19 cellular contexts compared by ENCODE assay signal in the genomic region with DNA sequence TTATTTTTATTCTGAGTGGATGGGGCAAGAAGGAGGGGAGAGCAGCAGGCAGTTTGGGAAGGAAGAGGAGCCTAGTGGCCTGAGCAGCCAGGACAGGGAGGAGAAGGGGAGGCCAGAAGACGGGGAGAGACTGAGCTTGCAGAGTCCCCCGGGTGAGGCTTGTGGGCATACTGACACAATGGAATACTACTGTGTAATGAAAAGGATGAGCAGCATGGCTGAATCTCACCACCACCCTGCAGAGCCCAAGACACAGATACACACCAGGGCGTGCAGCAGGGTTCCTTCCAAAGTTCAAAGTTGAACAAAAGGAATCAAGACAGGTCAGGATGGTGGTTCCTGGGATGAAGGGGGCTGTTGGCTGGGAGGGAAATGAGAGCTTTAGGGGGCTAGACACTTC. TPM values are rescaled to one million over a fixed set of nuclear protein-coding genes. Genes with fewer than 3 reads are reported as not detected.
DNase-seq lines count a peak whose midpoint lies in the region; ATAC-seq, FAIRE-seq and TF ChIP-seq lines count a peak whose summit lies in the region.
"Had no signal": no experiment of that assay in that cellular context is flagged by ENCODE, and none has a peak within 500 bp of the region (broad histone marks: within the 10 kb centered on the region; RNA-seq: fewer than 3 reads in every experiment).

No MANE protein-coding gene starts in this region.

- TF ChIP-seq RAD21 in GM12878 (IDR thresholded peaks at IDR 0.05; ENCODE audit: insufficient read depth, low read depth, low read length), result no peak

- TF ChIP-seq CTCF in PC-9 (conservative IDR thresholded peaks at IDR 0.05), result no peak
- no peak for TF ChIP-seq CTCF in GM12878 (IDR thresholded peaks at IDR 0.05 in 2 of 3, conservative IDR thresholded peaks at IDR 0.05 in 1 of 3; ENCODE audit: control insufficient read depth in 2 of 3, extremely low read depth in 1 of 3, insufficient read depth in 1 of 3, low read depth in 3 of 3, low read length in 3 of 3)
- no peak for TF ChIP-seq CTCF in GM13977 (IDR thresholded peaks at IDR 0.05; ENCODE audit: extremely low read depth, insufficient read depth, missing control alignments)
- no peak for TF ChIP-seq CTCF in stomach (IDR thresholded peaks at IDR 0.05)

- H3K27ac ChIP-seq in PC-9, result peak overlapping the region; percentile 47; the same call in 1 of the 2 replicates
- peak overlapping the region; percentile 100 for H3K27ac ChIP-seq in GM12878 (ENCODE audit: control insufficient read depth, insufficient read depth)
- H3K27ac ChIP-seq in stomach, result peak overlapping the region in 1 of 5 donors; percentile 55

- CTCF ChIA-PET in activated naive CD4-positive, alpha-beta T cell treated with anti-CD3 and anti-CD28 coated beads, Interleukin-2, amount 10 ng/mL, durations not matched to agents 7 days and 5 days (lab: Charles Lee), result interaction anchor here (7.5 to 7.7 kb wide), 3 partner anchors 9 to 18 kb away, joined by 44 to 162 read pairs (median 68); partner anchors contain the start of genes KCNN4 and SMG9
- CTCF ChIA-PET in PC-9 (lab: Charles Lee) (interaction anchor here (0.7 kb wide), 1 partner anchor 812 kb away, joined by 3 read pairs; no protein-coding TSS in a partner anchor), GM12878 (lab: Yijun Ruan, JAX) (interaction anchor here (0.8 to 20.8 kb wide), 7 partner anchors 8 to 208 kb away, joined by 3 to 324 read pairs (median 9); partner anchors contain the start of genes KCNN4 and SMG9)

- H3K4me3 ChIP-seq in PC-9 (no peak overlapping the region), GM12878 (no peak overlapping the region), stomach (no peak overlapping the region)
- H3K4me3 ChIP-seq: right atrium auricular region had no signal

- no peaks in the 10 kb centered on the region for H3K9me3 Mint-ChIP-seq in activated naive CD4-positive, alpha-beta T cell treated with anti-CD3 and anti-CD28 coated beads, Interleukin-2, amount 10 ng/mL, durations not matched to agents 7 days and 5 days
- H3K9me3 Mint-ChIP-seq in stimulated activated memory B cell treated with anti-CD40 and anti-IgM and Interleukin-4, amounts not matched to agents 10 μg/mL and 1 μg/mL and 100 μg/mL, for 72 hours, result no peaks in the 10 kb centered on the region

- H3K4me2 ChIP-seq in PC-9 (no peak overlapping the region), GM12878 (ENCODE audit: control insufficient read depth, insufficient read depth) (peak overlapping the region; percentile 86; the same call in 1 of the 2 replicates)

- peaks cover 59% of the 10 kb centered on the region for H3K4me1 ChIP-seq in PC-9 (replicated peaks; ENCODE audit: insufficient read depth)
- H3K4me1 ChIP-seq in GM12878 (ENCODE audit: control insufficient read depth, insufficient read depth, low read length), result peaks cover 70% of the 10 kb centered on the region
- H3K4me1 ChIP-seq in stomach, result peaks cover 0 to 46% (median 17%) of the 10 kb centered on the region in 4 donors

- H2AFZ ChIP-seq in PC-9 (no peak overlapping the region), GM12878 (ENCODE audit: control insufficient read depth, low read depth, low read length) (no peak overlapping the region)

- no peak for DNase-seq in activated naive CD4-positive, alpha-beta T cell treated with anti-CD3 and anti-CD28 coated beads, Interleukin-2, amount 10 ng/mL, durations not matched to agents 7 days and 5 days
- DNase-seq in activated naive CD4-positive, alpha-beta T cell treated with Interleukin-2 at 50 U/mL for 16 hours, result no peak
- DNase-seq in PC-9, result no peak
- DNase-seq in GM12878 (ENCODE audit: low read depth, low spot score), result no peak
- no peak for DNase-seq in GM13977 (ENCODE audit: low spot score)
- no peak for DNase-seq in NCI-H446 (lab: John Stamatoyannopoulos, UW)
- no peak for DNase-seq in stomach
- DNase-seq: activated CD4-positive, alpha-beta T cell treated with anti-CD3 and anti-CD28 coated beads, Interleukin-2, amount 50 U/mL, for 4 hours; activated effector memory CD4-positive, alpha-beta T cell treated with Interleukin-2 at 50 U/mL for 16 hours; cortex of kidney; GDM1; GOT3; KG1; NCI-H1105; NCI-H748 treated with DMSO at 0.1 percent for 48 hours had no signal

- 100% methylated on average over 2 of the region's 3 CpGs for WGBS in GM12878 (ENCODE audit: insufficient coverage, insufficient replicate concordance, low lambda C conversion rate, missing lambda C conversion rate)
- WGBS in stomach, 5 donors, result 81 to 89% (median 88%) methylated on average over 3 of the region's 3 CpGs

- H3K27me3 ChIP-seq in PC-9 (ENCODE audit: insufficient read depth, low read depth) (no peaks in the 10 kb centered on the region), GM12878 (replicated peaks in 1 of 2; ENCODE audit: control insufficient read depth in 2 of 2, insufficient read depth in 2 of 2, low read length in 1 of 2) (no peaks in the 10 kb centered on the region), stomach (no peaks in the 10 kb centered on the region)
- H3K27me3 ChIP-seq: right atrium auricular region had no signal

- peaks cover 5% of the 10 kb centered on the region; the same call in 1 of the 2 replicates for H3K79me2 ChIP-seq in PC-9 (ENCODE audit: low read depth)
- H3K79me2 ChIP-seq in GM12878 (ENCODE audit: control insufficient read depth, insufficient read depth, low read length), result peaks cover 1% of the 10 kb centered on the region; the same call in 1 of the 2 replicates

- peaks cover 56% of the 10 kb centered on the region for H3F3A ChIP-seq in PC-9 (ENCODE audit: insufficient read depth, low read depth)

- H3K27me3 Mint-ChIP-seq in activated naive CD4-positive, alpha-beta T cell treated with anti-CD3 and anti-CD28 coated beads, Interleukin-2, amount 10 ng/mL, durations not matched to agents 7 days and 5 days, result no peaks in the 10 kb centered on the region
- H3K27me3 Mint-ChIP-seq in stimulated activated memory B cell treated with anti-CD40 and anti-IgM and Interleukin-4, amounts not matched to agents 10 μg/mL and 1 μg/mL and 100 μg/mL, for 72 hours, result no peaks in the 10 kb centered on the region

- POLR2A ChIA-PET in PC-9 (lab: Charles Lee; ENCODE audit: unreplicated experiment) (interaction anchor here (0.9 kb wide), 1 partner anchor 94 kb away, joined by 7 read pairs; no protein-coding TSS in a partner anchor), GM12878 (lab: Charles Lee) (interaction anchor here (1.1 to 18.9 kb wide), 3 partner anchors 12 to 22 kb away, joined by 3 to 389 read pairs (median 307); partner anchors contain the start of genes KCNN4 and SMG9)

- H3K4me1 Mint-ChIP-seq in activated naive CD4-positive, alpha-beta T cell treated with anti-CD3 and anti-CD28 coated beads, Interleukin-2, amount 10 ng/mL, durations not matched to agents 7 days and 5 days, result peaks cover 60% of the 10 kb centered on the region
- H3K4me1 Mint-ChIP-seq in stimulated activated memory B cell treated with anti-CD40 and anti-IgM and Interleukin-4, amounts not matched to agents 10 μg/mL and 1 μg/mL and 100 μg/mL, for 72 hours, result peaks cover 90% of the 10 kb centered on the region

- in situ Hi-C loops in GM12878 (cut with MboI) (loop anchor here (25.0 kb wide), 2 partner anchors 1699 to 1826 kb away; partner anchors contain the start of genes ERFL and FOSB), GM13977 (cut with MboI; ENCODE audit: low pct_unique_long_range_greater_than_20kb, low sequenced_read_pairs, unreplicated experiment) (no loop called here)

- TF ChIP-seq POLR2A in GM12878 (IDR thresholded peaks at IDR 0.05; ENCODE audit: low read depth, low read length) (no peak), stomach (IDR thresholded peaks at IDR 0.05) (no peak)

- no peak for ATAC-seq in GM12878
- ATAC-seq in stimulated activated memory B cell treated with anti-CD40 and anti-IgM and Interleukin-4, amounts not matched to agents 10 μg/mL and 1 μg/mL and 100 μg/mL, for 72 hours, result no peak

- H3K27ac Mint-ChIP-seq in activated naive CD4-positive, alpha-beta T cell treated with anti-CD3 and anti-CD28 coated beads, Interleukin-2, amount 10 ng/mL, durations not matched to agents 7 days and 5 days, result peak overlapping the region; percentile 55
- H3K27ac Mint-ChIP-seq in stimulated activated memory B cell treated with anti-CD40 and anti-IgM and Interleukin-4, amounts not matched to agents 10 μg/mL and 1 μg/mL and 100 μg/mL, for 72 hours, result peak overlapping the region; percentile 93

- H3K9ac ChIP-seq in GM12878 (ENCODE audit: control insufficient read depth, insufficient read depth, low read length), result peak overlapping the region; percentile 76

- intact Hi-C loops in PC-9 (cut with micrococcal nuclease; ENCODE audit: unreplicated experiment), result no loop called here
- intact Hi-C loops in GM12878 (cut with micrococcal nuclease; ENCODE audit: unreplicated experiment), result no loop called here
- intact Hi-C loops in stomach (cut with DNase I; ENCODE audit: low total_unique reads), result no loop called here

- SMC1A ChIA-PET in GM12878 (lab: Charles Lee; ENCODE audit: uncharacterized antibody, unreplicated experiment), result interaction anchor here (1.0 to 20.1 kb wide), 5 partner anchors 10 to 95 kb away, joined by 3 to 325 read pairs (median 88); partner anchors contain the start of genes KCNN4 and SMG9

- no peak overlapping the region for H3K4me3 Mint-ChIP-seq in activated naive CD4-positive, alpha-beta T cell treated with anti-CD3 and anti-CD28 coated beads, Interleukin-2, amount 10 ng/mL, durations not matched to agents 7 days and 5 days
- H3K4me3 Mint-ChIP-seq in stimulated activated memory B cell treated with anti-CD40 and anti-IgM and Interleukin-4, amounts not matched to agents 10 μg/mL and 1 μg/mL and 100 μg/mL, for 72 hours, result no peak overlapping the region

- no peaks in the 10 kb centered on the region for H3K9me2 ChIP-seq in PC-9 (ENCODE audit: insufficient read depth)

- BruUV-seq in PC-9 (replicated peaks; lab: Mats Ljungman, UMichigan), result no TSS peak
- BruUV-seq in GM12878 (replicated peaks; lab: Mats Ljungman, UMichigan), result no TSS peak

- H3K9me3 ChIP-seq in PC-9 (ENCODE audit: insufficient read depth, low read depth) (no peaks in the 10 kb centered on the region), GM12878 (replicated peaks; ENCODE audit: control insufficient read depth, insufficient read depth, low read length) (no peaks in the 10 kb centered on the region; the same call in 2 of the 3 replicates), stomach (no peaks in the 10 kb centered on the region)
- H3K9me3 ChIP-seq: right atrium auricular region had no signal

- RAD21 ChIA-PET in GM12878 (lab: Charles Lee; ENCODE audit: unreplicated experiment), result interaction anchor here (0.7 to 8.3 kb wide), 8 partner anchors 8 to 94 kb away, joined by 3 to 167 read pairs (median 38); partner anchors contain the start of genes KCNN4, PLAUR and SMG9

- TF ChIP-seq EP300 in GM12878 (IDR thresholded peaks at IDR 0.05; ENCODE audit: borderline replicate concordance in 1 of 2, control insufficient read depth in 1 of 2, low read depth in 2 of 2, low read length in 2 of 2) (no peak), stomach (IDR thresholded peaks at IDR 0.05) (no peak)

- no peak for FAIRE-seq in GM12878 (lab: Jason Lieb, UNC)
- FAIRE-seq: D721Med, frontal cortex had no signal

- H3K36me3 ChIP-seq in PC-9 (ENCODE audit: low read depth) (peaks cover 4% of the 10 kb centered on the region; the same call in 1 of the 2 replicates), GM12878 (ENCODE audit: control insufficient read depth in 2 of 2, insufficient read depth in 2 of 2, low read length in 1 of 2) (peaks cover 12 to 13% of the 10 kb centered on the region in 2 experiments), stomach (peaks cover 0 to 3% (median 0%) of the 10 kb centered on the region in 4 donors)
- H3K36me3 ChIP-seq: right atrium auricular region had no signal

- H4K20me1 ChIP-seq in PC-9 (ENCODE audit: insufficient read depth), result no peaks in the 10 kb centered on the region
- no peaks in the 10 kb centered on the region for H4K20me1 ChIP-seq in GM12878 (ENCODE audit: control insufficient read depth, insufficient read depth)

- peaks cover 25% of the 10 kb centered on the region for H3K36me3 Mint-ChIP-seq in activated naive CD4-positive, alpha-beta T cell treated with anti-CD3 and anti-CD28 coated beads, Interleukin-2, amount 10 ng/mL, durations not matched to agents 7 days and 5 days
- H3K36me3 Mint-ChIP-seq in stimulated activated memory B cell treated with anti-CD40 and anti-IgM and Interleukin-4, amounts not matched to agents 10 μg/mL and 1 μg/mL and 100 μg/mL, for 72 hours, result peaks cover 19% of the 10 kb centered on the region

RNA-seq across cellular contexts. Expression of gene SMG9, which starts 8.1 kb away (rescaled TPM):
- total RNA-seq in PC-9 (2021) (76.8 and 84.1 TPM in 2 replicates), GM12878 (2014; rRNA removed) (23.5 and 28.1 TPM in 2 replicates), GM12878 (2014; rRNA removed; fragmentation: Illumina TruSeq; extraction: Trizol) (16.3 and 20.3 TPM in 2 replicates), GM12878 (2021) (45.4 and 52.2 TPM in 2 replicates), stomach (10 to 100 TPM in 3 of 5 donors, 1 to 10 TPM in 2; 3.5 to 59.4 (median 11.3) TPM)
- 148 and 165 TPM in 2 replicates for total RNA-seq in GM12878 (2013; cell fraction: nucleolus; rRNA removed)
- 8.1 TPM for polyA plus RNA-seq in GM12878 (2011; ENCODE audit: low read depth)
- polyA plus RNA-seq in GM12878 (2011; rRNA removed) (20.6 and 48.9 TPM in 2 replicates), GM12878 (2014; fragmentation: Illumina TruSeq; extraction: Trizol) (21.9 and 26.4 TPM in 2 replicates), GM12878 (2014; fragmentation: Nextera tagmentation; extraction: Ambion mirVana) (1 to 10 TPM in 1 of 2 experiments, under 1 TPM in 1; 0.69 to 4.0 TPM), GM12878 (2014; rRNA removed) (34.4 and 34.6 TPM in 2 replicates), GM12878 (2016; fragmentation: Nextera tagmentation; extraction: Ambion mirVana) (10 to 100 TPM; 28.2 to 30.4 TPM), stomach (10 to 100 TPM; 11.8 to 27.9 (median 22.1) TPM)
- 47.7 and 58.0 TPM in 2 replicates for polyA plus RNA-seq in GM12878 (2011; cell fraction: cytosol; rRNA removed)
- polyA plus RNA-seq in GM12878 (2011; cell fraction: nucleus; rRNA removed), result 125 and 147 TPM in 2 replicates
- 20.1 and 31.2 TPM in 2 replicates for polyA plus RNA-seq in GM12878 (2012)
- polyA minus RNA-seq in GM12878 (2011; rRNA and poly(A)+ RNA removed), result 22.4 and 25.9 TPM in 2 replicates
- 12.4 and 17.5 TPM in 2 replicates for polyA minus RNA-seq in GM12878 (2011; cell fraction: cytosol; rRNA and poly(A)+ RNA removed)
- polyA minus RNA-seq in GM12878 (2011; cell fraction: nucleus; rRNA and poly(A)+ RNA removed), result 21.2 and 29.7 TPM in 2 replicates

RNA-seq across cellular contexts. Expression of gene KCNN4, which starts 18.0 kb away (rescaled TPM):
- 92.4 and 92.7 TPM in 2 replicates for total RNA-seq in PC-9 (2021)
- total RNA-seq in GM12878 (2013; cell fraction: nucleolus; rRNA removed), result 118 TPM in 2 replicates
- 87.6 and 97.0 TPM in 2 replicates for total RNA-seq in GM12878 (2014; rRNA removed)
- 52.9 and 53.6 TPM in 2 replicates for total RNA-seq in GM12878 (2014; rRNA removed; fragmentation: Illumina TruSeq; extraction: Trizol)
- 92.0 and 92.4 TPM in 2 replicates for total RNA-seq in GM12878 (2021)
- polyA plus RNA-seq in GM12878 (2011; ENCODE audit: low read depth), result 29.1 TPM
- 39.5 and 70.5 TPM in 2 replicates for polyA plus RNA-seq in GM12878 (2011; rRNA removed)
- polyA plus RNA-seq in GM12878 (2011; cell fraction: cytosol; rRNA removed), result 99.1 and 145 TPM in 2 replicates
- polyA plus RNA-seq in GM12878 (2011; cell fraction: nucleus; rRNA removed), result 312 and 313 TPM in 2 replicates
- 45.7 and 52.2 TPM in 2 replicates for polyA plus RNA-seq in GM12878 (2012)
- 15.6 and 62.7 TPM in 2 replicates for polyA plus RNA-seq in GM12878 (2014; fragmentation: Illumina TruSeq; extraction: Trizol)
- polyA plus RNA-seq in GM12878 (2014; fragmentation: Nextera tagmentation; extraction: Ambion mirVana), result 1 to 10 TPM; 1.4 to 6.3 TPM
- 112 and 132 TPM in 2 replicates for polyA plus RNA-seq in GM12878 (2014; rRNA removed)
- 10 to 100 TPM; 85.3 to 93.9 TPM for polyA plus RNA-seq in GM12878 (2016; fragmentation: Nextera tagmentation; extraction: Ambion mirVana)
- 81.3 and 123 TPM in 2 replicates for polyA minus RNA-seq in GM12878 (2011; rRNA and poly(A)+ RNA removed)
- polyA minus RNA-seq in GM12878 (2011; cell fraction: cytosol; rRNA and poly(A)+ RNA removed), result 41.2 and 45.3 TPM in 2 replicates
- 43.9 and 68.7 TPM in 2 replicates for polyA minus RNA-seq in GM12878 (2011; cell fraction: nucleus; rRNA and poly(A)+ RNA removed)
- total RNA-seq in stomach, result 100 to 1,000 TPM in 1 of 5 donors, 10 to 100 TPM in 3, 1 to 10 TPM in 1; 3.1 to 222 (median 32.7) TPM
- polyA plus RNA-seq in stomach, result 10 to 100 TPM in 1 of 3 donors, 1 to 10 TPM in 2; 7.6 to 22.4 (median 8.6) TPM
- total RNA-seq: frontal cortex had no signal

RNA-seq across cellular contexts. Expression of gene LYPD5, which starts 39.4 kb away (rescaled TPM):
- total RNA-seq in PC-9 (2021) (2.6 and 2.9 TPM in 2 replicates), GM12878 (2014; rRNA removed) (0.76 and 1.4 TPM in 2 replicates), GM12878 (2014; rRNA removed; fragmentation: Illumina TruSeq; extraction: Trizol) (0.37 and 0.40 TPM in 2 replicates), GM12878 (2021) (0.69 and 1.5 TPM in 2 replicates), stomach (under 1 TPM in 1 of 5 donors, not detected in 4; 0.43 TPM)
- 0.25 TPM in 1 of 2 replicates, not detected in the other for total RNA-seq in GM12878 (2013; cell fraction: nucleolus; rRNA removed)
- polyA plus RNA-seq in GM12878 (2011; ENCODE audit: low read depth), result not detected
- polyA plus RNA-seq in GM12878 (2011; rRNA removed) (0.04 and 0.09 TPM in 2 replicates), GM12878 (2014; fragmentation: Illumina TruSeq; extraction: Trizol) (0.56 and 0.62 TPM in 2 replicates), GM12878 (2014; fragmentation: Nextera tagmentation; extraction: Ambion mirVana) (under 1 TPM in 1 of 2 experiments, not detected in 1; 0.24 TPM), GM12878 (2014; rRNA removed) (2.0 and 2.2 TPM in 2 replicates), GM12878 (2016; fragmentation: Nextera tagmentation; extraction: Ambion mirVana) (1 to 10 TPM; 1.1 to 1.5 TPM), stomach (1 to 10 TPM in 2 of 3 donors, under 1 TPM in 1; 0.61 to 3.9 (median 2.6) TPM)
- polyA plus RNA-seq in GM12878 (2011; cell fraction: cytosol; rRNA removed), result 0.10 and 0.16 TPM in 2 replicates
- 0.37 TPM in 1 of 2 replicates, not detected in the other for polyA plus RNA-seq in GM12878 (2011; cell fraction: nucleus; rRNA removed)
- 0.23 and 0.51 TPM in 2 replicates for polyA plus RNA-seq in GM12878 (2012)
- polyA minus RNA-seq in GM12878 (2011; rRNA and poly(A)+ RNA removed), result not detected in 2 replicates
- not detected in 2 replicates for polyA minus RNA-seq in GM12878 (2011; cell fraction: cytosol; rRNA and poly(A)+ RNA removed)
- polyA minus RNA-seq in GM12878 (2011; cell fraction: nucleus; rRNA and poly(A)+ RNA removed), result 0.36 TPM in 1 of 2 replicates, not detected in the other

RNA-seq across cellular contexts. Expression of gene IRGC, which starts 46.9 kb away (rescaled TPM):
- total RNA-seq in PC-9 (2021), result not detected in 2 replicates
- not detected in 2 replicates for total RNA-seq in GM12878 (2013; cell fraction: nucleolus; rRNA removed)
- total RNA-seq in GM12878 (2014; rRNA removed), result not detected in 2 replicates
- total RNA-seq in GM12878 (2014; rRNA removed; fragmentation: Illumina TruSeq; extraction: Trizol), result not detected in 2 replicates
- total RNA-seq in GM12878 (2021), result not detected in 2 replicates
- polyA plus RNA-seq in GM12878 (2011; ENCODE audit: low read depth), result not detected
- polyA plus RNA-seq in GM12878 (2011; rRNA removed), result not detected in 2 replicates
- polyA plus RNA-seq in GM12878 (2011; cell fraction: cytosol; rRNA removed), result not detected in 2 replicates
- polyA plus RNA-seq in GM12878 (2011; cell fraction: nucleus; rRNA removed), result not detected in 2 replicates
- polyA plus RNA-seq in GM12878 (2012), result not detected in 2 replicates
- polyA plus RNA-seq in GM12878 (2014; fragmentation: Illumina TruSeq; extraction: Trizol), result not detected in 2 replicates
- polyA plus RNA-seq in GM12878 (2014; fragmentation: Nextera tagmentation; extraction: Ambion mirVana), result under 1 TPM in 1 of 2 experiments, not detected in 1; 0.04 TPM
- polyA plus RNA-seq in GM12878 (2014; rRNA removed), result not detected in 2 replicates
- polyA plus RNA-seq in GM12878 (2016; fragmentation: Nextera tagmentation; extraction: Ambion mirVana), result not detected
- polyA minus RNA-seq in GM12878 (2011; rRNA and poly(A)+ RNA removed), result not detected in 2 replicates
- not detected in 2 replicates for polyA minus RNA-seq in GM12878 (2011; cell fraction: cytosol; rRNA and poly(A)+ RNA removed)
- polyA minus RNA-seq in GM12878 (2011; cell fraction: nucleus; rRNA and poly(A)+ RNA removed), result not detected in 2 replicates
- total RNA-seq in stomach, result not detected
- not detected for polyA plus RNA-seq in stomach
- total RNA-seq: frontal cortex, right atrium auricular region had no signal
